ENCODE assay signal across 8 cellular contexts in genomic region chr20:62387219-62387913, GRCh38. TPM values are rescaled to one million over a fixed set of nuclear protein-coding genes. Genes with fewer than 3 reads are reported as not detected.
DNase-seq lines count a peak whose midpoint lies in the region; ATAC-seq and TF ChIP-seq lines count a peak whose summit lies in the region.

No MANE protein-coding gene starts in this region.

- H3K27ac ChIP-seq in gastroesophageal sphincter (peak overlapping the region; percentile 89 to 96 (median 94)), smooth muscle cell (ENCODE audit: low read depth) (peak overlapping the region; percentile 88)

- H2AFZ ChIP-seq in smooth muscle cell (ENCODE audit: low read depth): no peak overlapping the region

- no peak for TF ChIP-seq EP300 in gastroesophageal sphincter (IDR thresholded peaks at IDR 0.05)

- peak overlapping the region; percentile 83 for H3K4me3 ChIP-seq in HAP-1
- H3K4me3 ChIP-seq in gastroesophageal sphincter: peak overlapping the region; percentile 81 to 92
- peak overlapping the region; percentile 93 for H3K4me3 ChIP-seq in smooth muscle cell

- H3K36me3 Mint-ChIP-seq in T-helper 2 cell treated with Interferon-gamma antibody and Interleukin-4, amounts not matched to agents 5 μg/mL and 100 μg/mL, for 36 hours (ENCODE audit: low read depth): peaks cover 39% of the 10 kb centered on the region

- H3K4me1 Mint-ChIP-seq in T-helper 2 cell treated with Interferon-gamma antibody and Interleukin-4, amounts not matched to agents 5 μg/mL and 100 μg/mL, for 36 hours (ENCODE audit: low read depth): peaks cover 30% of the 10 kb centered on the region

- H3K9me3 ChIP-seq in HAP-1 (no peaks in the 10 kb centered on the region; the same call in 1 of the 2 replicates), gastroesophageal sphincter (no peaks in the 10 kb centered on the region), smooth muscle cell (replicated peaks; ENCODE audit: low read depth) (no peaks in the 10 kb centered on the region)

- H3K27me3 ChIP-seq in HAP-1 (ENCODE audit: low read depth) (no peaks in the 10 kb centered on the region), gastroesophageal sphincter (no peaks in the 10 kb centered on the region), smooth muscle cell (ENCODE audit: low read depth) (no peaks in the 10 kb centered on the region)

- peak overlapping the region; percentile 97 for H3K9ac ChIP-seq in smooth muscle cell (ENCODE audit: low read depth)

- no peaks in the 10 kb centered on the region for H3K9me3 Mint-ChIP-seq in T-helper 2 cell treated with Interferon-gamma antibody and Interleukin-4, amounts not matched to agents 5 μg/mL and 100 μg/mL, for 36 hours

- H3K4me1 ChIP-seq in HAP-1: peaks cover 16% of the 10 kb centered on the region
- peaks cover 0 to 39% (median 22%) of the 10 kb centered on the region in 3 donors for H3K4me1 ChIP-seq in gastroesophageal sphincter
- H3K4me1 ChIP-seq in smooth muscle cell (ENCODE audit: low read depth): peaks cover 14% of the 10 kb centered on the region

- ATAC-seq in gastroesophageal sphincter (no peak), HG03342 (IDR thresholded peaks at IDR 0.05; ENCODE audit: unreplicated experiment) (no peak), GM21619 (IDR thresholded peaks at IDR 0.05; ENCODE audit: unreplicated experiment) (no peak)

- no peak for TF ChIP-seq CTCF in gastroesophageal sphincter (IDR thresholded peaks at IDR 0.05)
- TF ChIP-seq CTCF in smooth muscle cell (IDR thresholded peaks at IDR 0.05; ENCODE audit: borderline replicate concordance, insufficient read depth, poor library complexity, severe bottlenecking): no peak

- H3K4me3 Mint-ChIP-seq in T-helper 2 cell treated with Interferon-gamma antibody and Interleukin-4, amounts not matched to agents 5 μg/mL and 100 μg/mL, for 36 hours: peak overlapping the region; percentile 91

- H4K20me1 ChIP-seq in smooth muscle cell (ENCODE audit: low read depth): peaks cover 23% of the 10 kb centered on the region

- 0 to 7% methylated on average over 17 to 23 of the region's 47 CpGs for WGBS in gastroesophageal sphincter (ENCODE audit: low coverage in 1 of 2), 2 donors
- WGBS in smooth muscle cell (ENCODE audit: low lambda C conversion rate): 12% methylated on average over 18 of the region's 47 CpGs

- peaks cover 45% of the 10 kb centered on the region for H3K36me3 ChIP-seq in HAP-1 (replicated peaks)
- peaks cover 0 to 48% of the 10 kb centered on the region in 2 donors for H3K36me3 ChIP-seq in gastroesophageal sphincter
- no peaks in the 10 kb centered on the region for H3K36me3 ChIP-seq in smooth muscle cell (ENCODE audit: low read depth)

- H3K79me2 ChIP-seq in smooth muscle cell (ENCODE audit: low read depth): peaks cover 38% of the 10 kb centered on the region

- H3K27me3 Mint-ChIP-seq in T-helper 2 cell treated with Interferon-gamma antibody and Interleukin-4, amounts not matched to agents 5 μg/mL and 100 μg/mL, for 36 hours (ENCODE audit: low read depth): no peaks in the 10 kb centered on the region

- no peak for TF ChIP-seq POLR2A in gastroesophageal sphincter (IDR thresholded peaks at IDR 0.05)

- H3K4me2 ChIP-seq in smooth muscle cell: peak overlapping the region; percentile 95

- no peak for DNase-seq in HAP-1 (ENCODE audit: low spot score in 2 of 2)
- no peak for DNase-seq in T-helper 2 cell treated with Interferon-gamma antibody and Interleukin-4, amounts not matched to agents 5 μg/mL and 100 μg/mL, for 36 hours (ENCODE audit: low spot score)
- no peak for DNase-seq in smooth muscle cell (lab: John Stamatoyannopoulos, UW; ENCODE audit: unreplicated experiment)
- no peak for DNase-seq in cortex of kidney (lab: John Stamatoyannopoulos, UW)
- no peak for DNase-seq in activated CD4-positive, alpha-beta T cell treated with anti-CD3 and anti-CD28 coated beads, Interleukin-2, amount 50 U/mL, for 48 hours

- peak overlapping the region; percentile 78 for H3K27ac Mint-ChIP-seq in T-helper 2 cell treated with Interferon-gamma antibody and Interleukin-4, amounts not matched to agents 5 μg/mL and 100 μg/mL, for 36 hours

- in situ Hi-C loops in HAP-1 (cut with MboI; ENCODE audit: low sequenced_read_pairs): no loop called here

- H3F3A ChIP-seq in smooth muscle cell (ENCODE audit: low read depth): peaks cover 2% of the 10 kb centered on the region

RNA-seq across cellular contexts. Expression of gene RPS21, which starts 0.5 kb away (rescaled TPM):
- 1,000 to 10,000 TPM in 3 of 4 donors, 100 to 1,000 TPM in 1; 383 to 2,881 (median 2,372) TPM for total RNA-seq in gastroesophageal sphincter
- 2,536 and 4,082 TPM in 2 replicates for total RNA-seq in smooth muscle cell
- polyA plus RNA-seq in smooth muscle cell: 438 and 495 TPM in 2 replicates

RNA-seq across cellular contexts. Expression of gene CABLES2, which starts 19.7 kb away (rescaled TPM):
- total RNA-seq in gastroesophageal sphincter (1 to 10 TPM; 2.7 to 9.8 (median 3.8) TPM), smooth muscle cell (5.2 and 7.6 TPM in 2 replicates)
- 7.4 and 13.7 TPM in 2 replicates for polyA plus RNA-seq in smooth muscle cell

RNA-seq across cellular contexts. Expression of gene LAMA5, which starts 20.3 kb away (rescaled TPM):
- total RNA-seq in gastroesophageal sphincter (100 to 1,000 TPM in 3 of 4 donors, 10 to 100 TPM in 1; 58.6 to 259 (median 172) TPM), smooth muscle cell (27.5 and 30.0 TPM in 2 replicates)
- polyA plus RNA-seq in smooth muscle cell: 27.6 and 132 TPM in 2 replicates

RNA-seq across cellular contexts. Expression of gene RBBP8NL, which starts 40.0 kb away (rescaled TPM):
- total RNA-seq in gastroesophageal sphincter (under 1 TPM in 1 of 4 donors, not detected in 3; 0.20 TPM), smooth muscle cell (0.27 and 0.40 TPM in 2 replicates)
- 4.4 TPM in 1 of 2 replicates, not detected in the other for polyA plus RNA-seq in smooth muscle cell
